Comparison of ENCODE assay signal across 1 cellular context in the genomic region with DNA sequence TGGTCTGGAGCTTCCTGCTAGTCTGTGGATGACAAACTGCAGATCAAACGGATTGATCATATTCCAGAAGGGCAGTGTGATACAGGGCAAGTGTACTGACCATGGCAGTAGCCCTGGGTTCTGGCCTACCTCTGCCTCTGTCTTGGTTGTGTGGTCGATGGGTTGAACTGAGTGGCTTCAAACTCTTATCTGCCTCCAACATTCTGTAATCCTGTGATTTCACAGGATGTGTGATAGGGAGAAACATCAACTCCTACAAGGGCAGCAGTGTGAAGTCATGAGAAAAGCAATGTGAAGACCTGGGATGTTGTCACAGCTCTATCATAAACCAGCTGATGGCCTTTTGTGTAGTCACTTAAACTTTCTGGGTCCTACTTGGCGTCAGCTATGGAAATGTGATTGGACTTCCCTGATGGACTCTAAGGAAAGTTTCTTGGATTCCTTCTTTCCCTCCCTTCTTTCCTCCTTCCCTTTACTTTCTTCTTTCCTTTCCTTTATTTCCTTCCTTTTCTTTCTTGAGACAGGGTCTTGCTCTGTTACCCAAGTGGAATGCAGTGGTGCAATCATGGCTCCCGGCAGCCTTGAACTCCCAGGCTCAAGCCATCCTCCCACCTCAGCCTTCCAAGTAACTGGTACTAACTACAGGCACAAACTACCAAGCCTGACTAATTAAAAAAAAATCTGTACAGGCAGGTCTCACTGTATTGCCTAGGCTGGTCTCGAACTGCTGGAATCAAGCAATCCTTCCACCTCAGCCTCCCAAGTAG.
TF ChIP-seq lines count a peak whose summit lies in the region.

No MANE protein-coding gene starts in this region.

TF ChIP-seq in Ishikawa, 13 proteins besides CTCF, POLR2A, EP300 and RAD21 (continued from another document):
- TF ChIP-seq, protein P1, sequence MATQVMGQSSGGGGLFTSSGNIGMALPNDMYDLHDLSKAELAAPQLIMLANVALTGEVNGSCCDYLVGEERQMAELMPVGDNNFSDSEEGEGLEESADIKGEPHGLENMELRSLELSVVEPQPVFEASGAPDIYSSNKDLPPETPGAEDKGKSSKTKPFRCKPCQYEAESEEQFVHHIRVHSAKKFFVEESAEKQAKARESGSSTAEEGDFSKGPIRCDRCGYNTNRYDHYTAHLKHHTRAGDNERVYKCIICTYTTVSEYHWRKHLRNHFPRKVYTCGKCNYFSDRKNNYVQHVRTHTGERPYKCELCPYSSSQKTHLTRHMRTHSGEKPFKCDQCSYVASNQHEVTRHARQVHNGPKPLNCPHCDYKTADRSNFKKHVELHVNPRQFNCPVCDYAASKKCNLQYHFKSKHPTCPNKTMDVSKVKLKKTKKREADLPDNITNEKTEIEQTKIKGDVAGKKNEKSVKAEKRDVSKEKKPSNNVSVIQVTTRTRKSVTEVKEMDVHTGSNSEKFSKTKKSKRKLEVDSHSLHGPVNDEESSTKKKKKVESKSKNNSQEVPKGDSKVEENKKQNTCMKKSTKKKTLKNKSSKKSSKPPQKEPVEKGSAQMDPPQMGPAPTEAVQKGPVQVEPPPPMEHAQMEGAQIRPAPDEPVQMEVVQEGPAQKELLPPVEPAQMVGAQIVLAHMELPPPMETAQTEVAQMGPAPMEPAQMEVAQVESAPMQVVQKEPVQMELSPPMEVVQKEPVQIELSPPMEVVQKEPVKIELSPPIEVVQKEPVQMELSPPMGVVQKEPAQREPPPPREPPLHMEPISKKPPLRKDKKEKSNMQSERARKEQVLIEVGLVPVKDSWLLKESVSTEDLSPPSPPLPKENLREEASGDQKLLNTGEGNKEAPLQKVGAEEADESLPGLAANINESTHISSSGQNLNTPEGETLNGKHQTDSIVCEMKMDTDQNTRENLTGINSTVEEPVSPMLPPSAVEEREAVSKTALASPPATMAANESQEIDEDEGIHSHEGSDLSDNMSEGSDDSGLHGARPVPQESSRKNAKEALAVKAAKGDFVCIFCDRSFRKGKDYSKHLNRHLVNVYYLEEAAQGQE (IDR thresholded peaks at IDR 0.05; ENCODE audit: low read depth) = no peak
- TF ChIP-seq NFIC (IDR thresholded peaks at IDR 0.05) = no peak
- no peak for TF ChIP-seq TAF1 (IDR thresholded peaks at IDR 0.05; ENCODE audit: low read depth)
